8 cellular contexts compared by ENCODE assay signal in the genomic region with DNA sequence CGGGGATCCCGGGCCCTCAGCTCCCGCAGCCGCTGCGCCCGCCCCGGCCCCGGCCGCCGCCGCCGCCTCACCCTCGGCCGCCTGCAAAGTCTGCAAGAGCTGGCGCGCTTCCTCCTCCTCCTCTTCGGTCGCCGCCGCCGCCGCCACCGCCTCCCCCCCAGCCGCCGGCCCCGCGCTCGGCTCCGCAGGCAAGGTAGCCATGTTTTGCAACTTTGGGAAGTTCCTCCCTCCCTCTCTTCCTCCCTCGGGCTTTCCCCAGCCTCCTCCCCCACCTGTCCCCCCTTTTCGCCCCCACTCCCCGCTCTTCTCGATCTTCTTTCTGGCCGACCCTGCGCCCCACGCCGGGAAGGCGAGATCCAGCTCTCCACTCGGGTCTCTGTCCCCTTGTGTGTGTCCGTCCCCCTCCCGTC. TPM values are rescaled to one million over a fixed set of nuclear protein-coding genes. Genes with fewer than 3 reads are reported as not detected.
DNase-seq lines count a peak whose midpoint lies in the region; ATAC-seq and TF ChIP-seq lines count a peak whose summit lies in the region.

No MANE protein-coding gene starts in this region.

- peak overlapping the region; percentile 73 for H2BK15ac ChIP-seq in mesenchymal stem cell (ENCODE audit: low read depth, poor library complexity, severe bottlenecking)

- H3K27ac ChIP-seq in mesenchymal stem cell (ENCODE audit: low read length, poor library complexity, severe bottlenecking) (peak overlapping the region; percentile 94), upper lobe of left lung (peak overlapping the region; percentile 83 to 97 (median 95))

- H3K23ac ChIP-seq in mesenchymal stem cell (ENCODE audit: low read length in 2 of 2): peak overlapping the region in 1 of 2 experiments; percentile 5

- H3K4me3 ChIP-seq in choroid plexus epithelial cell (ENCODE audit: low read depth, low read length): peak overlapping the region; percentile 84
- H3K4me3 ChIP-seq in mesenchymal stem cell (ENCODE audit: insufficient read depth in 1 of 2, low read depth in 1 of 2, low read length in 2 of 2): peak overlapping the region; percentile 82 to 89
- H3K4me3 ChIP-seq in upper lobe of left lung: peak overlapping the region; percentile 60 to 87 (median 82)

- H2AK5ac ChIP-seq in mesenchymal stem cell (ENCODE audit: low read length, severe bottlenecking): peak overlapping the region; percentile 15

- H3K27ac Mint-ChIP-seq in T-helper 17 cell: peak overlapping the region; percentile 82

- ATAC-seq in T-helper 17 cell: no peak
- ATAC-seq in upper lobe of left lung (ENCODE audit: low FRiP score in 2 of 2): no peak
- ATAC-seq in GM21526 (IDR thresholded peaks at IDR 0.05; ENCODE audit: low FRiP score, unreplicated experiment): no peak

- H3K9ac ChIP-seq in mesenchymal stem cell (ENCODE audit: low read length): peak overlapping the region; percentile 95

- peaks cover 20% of the 10 kb centered on the region for H3K4me1 Mint-ChIP-seq in T-helper 17 cell

- no peak overlapping the region for H2BK12ac ChIP-seq in mesenchymal stem cell (ENCODE audit: low read length in 2 of 2)

- TF ChIP-seq CTCF in choroid plexus epithelial cell (conservative IDR thresholded peaks at IDR 0.05; ENCODE audit: low read depth, low read length) (no peak), upper lobe of left lung (IDR thresholded peaks at IDR 0.05) (no peak)

- H3K4me1 ChIP-seq in mesenchymal stem cell (ENCODE audit: control insufficient read depth, insufficient read depth, low read depth, low read length) (peaks cover 52% of the 10 kb centered on the region), upper lobe of left lung (peaks cover 30 to 70% (median 37%) of the 10 kb centered on the region in 4 donors)

- DNase-seq in activated T-cell treated with anti-CD3 and anti-CD28 coated beads for 48 hours (ENCODE audit: low read depth) (peak; percentile 43), activated T-cell treated with anti-CD3 and anti-CD28 coated beads for 4 hours (no peak), T-helper 17 cell (peak in 2 of 3 donors; percentile 38 to 44), choroid plexus epithelial cell (ENCODE audit: low read depth) (peak; percentile 52), mesenchymal stem cell (peak; percentile 81), upper lobe of left lung (peak in 1 of 2 donors; percentile 93), SW480 (ENCODE audit: low spot score) (no peak)

- no peak for TF ChIP-seq POLR2A in upper lobe of left lung (IDR thresholded peaks at IDR 0.05)

- H3K79me1 ChIP-seq in mesenchymal stem cell (replicated peaks; ENCODE audit: low read length, poor library complexity, severe bottlenecking): peaks cover 14% of the 10 kb centered on the region

- WGBS in mesenchymal stem cell: under 1% methylated on average over 40 of the region's 41 CpGs
- WGBS in upper lobe of left lung, 2 donors: 2 to 3% methylated on average over 12 to 24 of the region's 41 CpGs

- peak overlapping the region; percentile 97 for H2BK120ac ChIP-seq in mesenchymal stem cell (ENCODE audit: low read depth, low read length)

- H3K36me3 ChIP-seq in mesenchymal stem cell (ENCODE audit: control insufficient read depth in 1 of 2, insufficient read depth in 2 of 2, low read depth in 1 of 2, low read length in 2 of 2) (peaks cover 30 to 42% of the 10 kb centered on the region in 2 experiments), upper lobe of left lung (peaks cover 0 to 8% (median 4%) of the 10 kb centered on the region in 4 donors)

- peak overlapping the region in 1 of 2 experiments; percentile 75 for H3K14ac ChIP-seq in mesenchymal stem cell (ENCODE audit: low read length in 2 of 2)

- H3K36me3 Mint-ChIP-seq in T-helper 17 cell (ENCODE audit: low read depth): no peaks in the 10 kb centered on the region

- H4K91ac ChIP-seq in mesenchymal stem cell (ENCODE audit: low read length): peak overlapping the region; percentile 81

- H3K9me3 ChIP-seq in T-helper 17 cell (ENCODE audit: control insufficient read depth, low read length, poor library complexity, severe bottlenecking): no peaks in the 10 kb centered on the region
- H3K9me3 ChIP-seq in mesenchymal stem cell (ENCODE audit: control insufficient read depth, low read length): no peaks in the 10 kb centered on the region
- H3K9me3 ChIP-seq in upper lobe of left lung: no peaks in the 10 kb centered on the region

- peak overlapping the region; percentile 90 for H3K4me3 Mint-ChIP-seq in T-helper 17 cell

- peaks cover 0 to 4% of the 10 kb centered on the region in 2 experiments for H3K27me3 ChIP-seq in mesenchymal stem cell (ENCODE audit: control insufficient read depth in 1 of 2, insufficient read depth in 1 of 2, low read length in 2 of 2)
- peaks cover 0 to 3% (median 1%) of the 10 kb centered on the region in 4 donors for H3K27me3 ChIP-seq in upper lobe of left lung

- peak overlapping the region; percentile 83 for H4K8ac ChIP-seq in mesenchymal stem cell (ENCODE audit: low read length)

- peak overlapping the region; percentile 64 to 79 for H3K4ac ChIP-seq in mesenchymal stem cell (ENCODE audit: low read depth in 1 of 2, low read length in 2 of 2)

- TF ChIP-seq EP300 in upper lobe of left lung (IDR thresholded peaks at IDR 0.05): no peak

- peaks cover 6% of the 10 kb centered on the region for H3K27me3 Mint-ChIP-seq in T-helper 17 cell

- peak overlapping the region; percentile 79 for H3K4me2 ChIP-seq in mesenchymal stem cell (ENCODE audit: low read length, poor library complexity, severe bottlenecking)

- no peak overlapping the region for H2AFZ ChIP-seq in mesenchymal stem cell (ENCODE audit: low read depth, low read length)

- peak overlapping the region; percentile 84 for H2BK5ac ChIP-seq in mesenchymal stem cell (ENCODE audit: low read depth, low read length, poor library complexity, severe bottlenecking)

- H3K18ac ChIP-seq in mesenchymal stem cell (ENCODE audit: low read depth in 1 of 2, low read length in 2 of 2): peak overlapping the region; percentile 98 to 99

RNA-seq across cellular contexts. Expression of gene SIX5, which starts 0.4 kb away (rescaled TPM):
- total RNA-seq in T-helper 17 cell (under 1 TPM; 0.42 to 0.44 TPM), upper lobe of left lung (10 to 100 TPM in 4 of 6 donors, 1 to 10 TPM in 2; 6.2 to 36.7 (median 17.8) TPM)
- 16.0 TPM for polyA plus RNA-seq in mesenchymal stem cell (2013, experiment 1 of 2)
- polyA plus RNA-seq in mesenchymal stem cell (2013, experiment 2 of 2): 14.5 TPM

RNA-seq across cellular contexts. Expression of gene DMPK, which starts 13.6 kb away (rescaled TPM):
- 10 to 100 TPM; 18.7 to 35.8 TPM for total RNA-seq in T-helper 17 cell
- 54.2 TPM for polyA plus RNA-seq in mesenchymal stem cell (2013, experiment 1 of 2)
- polyA plus RNA-seq in mesenchymal stem cell (2013, experiment 2 of 2): 51.7 TPM
- total RNA-seq in upper lobe of left lung: 100 to 1,000 TPM in 1 of 6 donors, 10 to 100 TPM in 5; 24.2 to 192 (median 43.8) TPM

RNA-seq across cellular contexts. Expression of gene DMWD, which starts 24.0 kb away (rescaled TPM):
- total RNA-seq in T-helper 17 cell: 10 to 100 TPM; 28.3 to 49.1 TPM
- 35.9 TPM for polyA plus RNA-seq in mesenchymal stem cell (2013, experiment 1 of 2)
- polyA plus RNA-seq in mesenchymal stem cell (2013, experiment 2 of 2): 32.6 TPM
- total RNA-seq in upper lobe of left lung: 100 to 1,000 TPM in 1 of 6 donors, 10 to 100 TPM in 5; 29.4 to 109 (median 57.4) TPM

RNA-seq across cellular contexts. Expression of gene MEIOSIN, which starts 35.4 kb away (rescaled TPM):
- total RNA-seq in T-helper 17 cell: not detected
- not detected for polyA plus RNA-seq in mesenchymal stem cell (2013, experiment 1 of 2)
- not detected for polyA plus RNA-seq in mesenchymal stem cell (2013, experiment 2 of 2)
- not detected for total RNA-seq in upper lobe of left lung

RNA-seq across cellular contexts. Expression of gene FBXO46, which starts 38.0 kb away (rescaled TPM):
- total RNA-seq in T-helper 17 cell: 10 to 100 TPM; 19.4 to 23.2 TPM
- 5.3 TPM for polyA plus RNA-seq in mesenchymal stem cell (2013, experiment 1 of 2)
- polyA plus RNA-seq in mesenchymal stem cell (2013, experiment 2 of 2): 5.1 TPM
- 10 to 100 TPM; 12.0 to 21.1 (median 20.6) TPM for total RNA-seq in upper lobe of left lung

Comparison
In these comparisons a context has a peak if more than half of its experiments do, and no peak if none do; other contexts are left out.
1. DNase-seq: peak in activated T-cell treated with anti-CD3 and anti-CD28 coated beads for 48 hours (single experiment), T-helper 17 cell (2 of 3), choroid plexus epithelial cell (single experiment) and mesenchymal stem cell (single experiment); none in activated T-cell treated with anti-CD3 and anti-CD28 coated beads for 4 hours (single experiment) and SW480 (single experiment).
2. RNA of gene SIX5, which starts 0.4 kb away (total RNA-seq): 6.2 to 36.7 TPM in upper lobe of left lung; 0.42 to 0.44 TPM in T-helper 17 cell; every median in the first group is over 4 times any median in the second.
3. Peak in every context shown above with its lines, with median percentiles within 50 percentile points of each other: H3K4me3 ChIP-seq.